Comparison of ENCODE assay signal across 20 cellular contexts in the genomic region with DNA sequence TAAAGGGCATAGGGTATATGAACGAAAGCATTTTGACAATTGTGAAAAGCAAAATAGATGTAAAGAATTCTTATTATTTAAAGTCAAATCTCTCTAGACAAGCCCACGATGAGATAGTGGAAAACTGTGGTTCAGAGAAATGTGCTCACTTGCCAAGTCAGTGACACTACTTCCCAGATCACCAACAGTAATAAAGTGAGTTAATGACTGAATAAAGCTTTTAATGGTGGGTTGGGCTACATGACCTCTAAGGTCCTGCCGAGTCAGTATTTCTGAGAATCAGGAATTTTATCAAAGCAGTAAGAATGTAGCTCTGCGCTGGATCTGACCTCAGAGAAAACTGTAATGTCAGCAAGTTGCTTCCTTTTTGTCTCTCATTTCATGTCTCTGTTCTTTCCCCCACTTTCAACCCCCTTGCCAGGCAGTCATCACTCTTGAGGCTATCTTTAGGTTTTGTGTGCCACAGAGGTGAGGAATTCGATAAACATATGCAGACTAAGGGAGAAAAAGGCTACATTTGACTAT. TPM values are rescaled to one million over a fixed set of nuclear protein-coding genes. Genes with fewer than 3 reads are reported as not detected.
DNase-seq lines count a peak whose midpoint lies in the region; ATAC-seq and TF ChIP-seq lines count a peak whose summit lies in the region.
"Had no signal": no experiment of that assay in that cellular context is flagged by ENCODE, and none has a peak within 500 bp of the region (broad histone marks: within the 10 kb centered on the region; RNA-seq: fewer than 3 reads in every experiment).

No MANE protein-coding gene starts in this region.

- intact Hi-C loops in mucosa of descending colon (cut with DNase I, micrococcal nuclease), result no loop called here

- H3K27ac ChIP-seq in GM23248, result no peak overlapping the region
- no peak overlapping the region for H3K27ac ChIP-seq in osteoblast (ENCODE audit: low read depth, low read length)

- H3K27me3 ChIP-seq in GM23248 (replicated peaks; ENCODE audit: insufficient read depth) (peaks cover 37% of the 10 kb centered on the region), osteoblast (ENCODE audit: insufficient read depth, low read length) (peaks cover 10% of the 10 kb centered on the region)

- no peak overlapping the region for H3K4me3 ChIP-seq in GM23248
- H3K4me3 ChIP-seq in choroid plexus epithelial cell (ENCODE audit: low read depth, low read length), result no peak overlapping the region
- H3K4me3 ChIP-seq in mucosa of descending colon, result no peak overlapping the region
- no peak overlapping the region for H3K4me3 ChIP-seq in osteoblast (ENCODE audit: insufficient read depth, low read length)

- no peaks in the 10 kb centered on the region for H3K4me1 ChIP-seq in GM23248 (ENCODE audit: insufficient read depth)
- peaks cover 6% of the 10 kb centered on the region for H3K4me1 ChIP-seq in mucosa of descending colon (ENCODE audit: low read depth)
- no peaks in the 10 kb centered on the region for H3K4me1 ChIP-seq in osteoblast (ENCODE audit: insufficient read depth, low read length)

- no peak overlapping the region for H3K9ac ChIP-seq in GM23248
- H3K9ac ChIP-seq: SK-N-SH had no signal

- H3K9me3 ChIP-seq in GM23248 (ENCODE audit: low read depth) (no peaks in the 10 kb centered on the region), mucosa of descending colon (no peaks in the 10 kb centered on the region), osteoblast (ENCODE audit: low read depth, low read length) (no peaks in the 10 kb centered on the region)
- H3K9me3 ChIP-seq: SK-N-SH had no signal

- H2AFZ ChIP-seq in GM23248 (no peak overlapping the region), osteoblast (ENCODE audit: low read length) (no peak overlapping the region)

- H3K27ac Mint-ChIP-seq in effector memory CD8-positive, alpha-beta T cell, result no peak overlapping the region
- H3K27ac Mint-ChIP-seq: CD4-positive, alpha-beta memory T cell; H9 had no signal

- no peaks in the 10 kb centered on the region for H3F3A ChIP-seq in GM23248 (ENCODE audit: insufficient read depth)

- H3K36me3 Mint-ChIP-seq in effector memory CD8-positive, alpha-beta T cell (ENCODE audit: insufficient read depth), result no peaks in the 10 kb centered on the region
- H3K36me3 Mint-ChIP-seq: CD4-positive, alpha-beta memory T cell had no signal

- H3K4me1 Mint-ChIP-seq in effector memory CD8-positive, alpha-beta T cell (ENCODE audit: low read depth in 2 of 2), result no peaks in the 10 kb centered on the region
- H3K4me1 Mint-ChIP-seq: CD4-positive, alpha-beta memory T cell had no signal

- peaks cover 14 to 45% of the 10 kb centered on the region in 2 donors for H3K27me3 Mint-ChIP-seq in effector memory CD8-positive, alpha-beta T cell

- H3K79me2 ChIP-seq in GM23248 (ENCODE audit: insufficient read depth) (no peaks in the 10 kb centered on the region), osteoblast (ENCODE audit: insufficient read depth, low read length) (no peaks in the 10 kb centered on the region)

- DNase-seq in GM23248 (peak; percentile 13), RPMI8226 (peak; percentile 15), choroid plexus epithelial cell (ENCODE audit: low read depth) (peak; percentile 41), mucosa of descending colon (no peak), HT-29 (ENCODE audit: low spot score) (no peak), DMS53 (lab: John Stamatoyannopoulos, UW) (no peak), osteoblast (ENCODE audit: insufficient read length, low spot score, missing footprints) (no peak)
- no peak for DNase-seq in effector memory CD8-positive, alpha-beta T cell
- DNase-seq: CD4-positive, alpha-beta memory T cell; DMS153; GF-D8; H9; NCI-H1105 treated with DMSO at 0.1 percent for 48 hours; NCI-H1694 treated with DMSO at 0.1 percent for 48 hours; NCI-H2107; NCI-H2227 treated with DMSO at 0.1 percent for 48 hours; NCI-H510A treated with DMSO at 0.1 percent for 48 hours; NCI-H774; SHP77 treated with DMSO at 0.1 percent for 48 hours; SK-N-SH had no signal

- no peaks in the 10 kb centered on the region for H3K9me2 ChIP-seq in GM23248 (ENCODE audit: insufficient read depth)
- H3K9me2 ChIP-seq: SK-N-SH had no signal

- in situ Hi-C loops in GM23248 (cut with MboI), result no loop called here

- ATAC-seq in mucosa of descending colon, result peak; percentile 24
- no peak for ATAC-seq in effector memory CD8-positive, alpha-beta T cell (replicated peaks)

- TF ChIP-seq CTCF in choroid plexus epithelial cell (conservative IDR thresholded peaks at IDR 0.05; ENCODE audit: low read depth, low read length) (no peak), mucosa of descending colon (IDR thresholded peaks at IDR 0.05) (no peak), osteoblast (IDR thresholded peaks at IDR 0.05; ENCODE audit: extremely low read depth, low read depth, low read length) (no peak)

- no peak overlapping the region for H3K4me2 ChIP-seq in GM23248 (ENCODE audit: unreplicated experiment)
- no peak overlapping the region for H3K4me2 ChIP-seq in osteoblast (ENCODE audit: insufficient read depth, low read length)
- H3K4me2 ChIP-seq: SK-N-SH had no signal

- H3K36me3 ChIP-seq in GM23248 (ENCODE audit: low read depth) (no peaks in the 10 kb centered on the region), mucosa of descending colon (ENCODE audit: low read depth) (no peaks in the 10 kb centered on the region), osteoblast (ENCODE audit: insufficient read depth, low read length) (no peaks in the 10 kb centered on the region)

- H4K20me1 ChIP-seq in GM23248 (ENCODE audit: insufficient read depth) (no peaks in the 10 kb centered on the region), osteoblast (ENCODE audit: insufficient read depth, low read length) (no peaks in the 10 kb centered on the region)

- no peaks in the 10 kb centered on the region for H3K9me3 Mint-ChIP-seq in effector memory CD8-positive, alpha-beta T cell
- H3K9me3 Mint-ChIP-seq: CD4-positive, alpha-beta memory T cell; H9 had no signal

- WGBS in GM23248 (ENCODE audit: low coverage in 1 of 2, low lambda C conversion rate in 2 of 2, missing lambda C conversion rate in 2 of 2), 2 experiments, result 40 to 44% methylated on average over 5 of the region's 5 CpGs

- H3K4me3 Mint-ChIP-seq in effector memory CD8-positive, alpha-beta T cell, result no peak overlapping the region
- H3K4me3 Mint-ChIP-seq: CD4-positive, alpha-beta memory T cell; H9 had no signal

RNA-seq across cellular contexts. Expression of a gene that starts 23.2 kb away (rescaled TPM):
- total RNA-seq in GM23248 (2014; rRNA removed; shearing (Covaris generic)), result 13.6 and 14.7 TPM in 2 replicates
- polyA plus RNA-seq in GM23248 (2016; fragmentation: Nextera tagmentation; extraction: Ambion mirVana), result 4.5 and 5.0 TPM in 2 replicates
- total RNA-seq in mucosa of descending colon, result 100 to 1,000 TPM; 106 to 188 (median 166) TPM
- total RNA-seq in HT-29 (2014; rRNA removed; shearing (Covaris generic)), result 9.9 and 10.4 TPM in 2 replicates
- total RNA-seq in osteoblast, result 55.4 and 64.2 TPM in 2 replicates

Comparison
In these comparisons a context has a peak if more than half of its experiments do, and no peak if none do; other contexts are left out.
1. DNase-seq: peak in GM23248 (single experiment), RPMI8226 (single experiment) and choroid plexus epithelial cell (single experiment); none in mucosa of descending colon (0 of 3), HT-29 (single experiment), effector memory CD8-positive, alpha-beta T cell (0 of 3), DMS53 (single experiment) and osteoblast (single experiment).